1 cellular context compared by ENCODE assay signal in the genomic region with DNA sequence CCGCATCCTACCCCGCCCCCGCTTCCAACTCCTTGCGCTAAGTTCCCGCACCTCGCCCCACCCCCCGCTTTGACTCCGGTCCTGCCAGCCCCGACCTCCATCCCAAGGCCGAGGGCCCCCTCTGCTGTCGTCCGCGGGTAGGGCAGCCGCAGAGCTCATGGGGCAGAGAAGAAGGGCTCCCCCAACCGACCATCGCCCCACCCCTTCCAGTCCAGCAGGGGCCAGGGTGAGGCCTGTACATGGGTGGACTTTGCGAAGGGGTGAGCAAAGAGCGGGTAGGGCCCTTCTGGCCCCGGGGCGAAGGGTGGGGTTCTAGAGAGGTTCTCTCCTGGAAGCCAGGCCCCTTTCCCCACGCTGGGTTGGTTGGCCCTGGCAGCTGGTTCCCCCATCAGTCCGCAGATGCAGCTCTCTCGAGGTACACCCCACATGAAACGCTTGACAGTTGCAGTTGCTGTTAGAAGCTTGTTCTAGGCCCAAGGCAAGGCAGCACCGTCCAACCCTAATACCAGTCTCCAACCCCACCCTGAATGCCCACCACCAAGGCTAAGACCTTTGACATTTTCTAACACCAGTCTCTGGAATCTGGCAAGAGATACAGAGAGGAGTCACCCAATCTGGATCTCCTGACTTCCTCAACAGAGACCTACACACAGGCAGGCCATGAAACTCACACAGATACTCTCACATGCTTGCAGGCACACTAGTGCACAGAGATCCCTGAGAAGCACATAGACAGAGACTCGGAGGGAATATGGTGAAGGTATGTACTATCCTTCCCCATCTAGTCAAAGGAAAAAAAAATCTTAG.
TF ChIP-seq lines count a peak whose summit lies in the region.

No MANE protein-coding gene starts in this region.

TF ChIP-seq in SK-N-SH, 30 proteins besides CTCF, POLR2A, EP300 and RAD21 (continued from another document):
- 0 out of 2 replicates have a peak, but pooled peaks have one; percentile 39 for TF ChIP-seq REST (IDR thresholded peaks at IDR 0.05; ENCODE audit: low read depth, low read length)
- no peak for TF ChIP-seq FOXM1 (IDR thresholded peaks at IDR 0.05; ENCODE audit: low read depth)
